1 cellular context compared by ENCODE assay signal in the genomic region with DNA sequence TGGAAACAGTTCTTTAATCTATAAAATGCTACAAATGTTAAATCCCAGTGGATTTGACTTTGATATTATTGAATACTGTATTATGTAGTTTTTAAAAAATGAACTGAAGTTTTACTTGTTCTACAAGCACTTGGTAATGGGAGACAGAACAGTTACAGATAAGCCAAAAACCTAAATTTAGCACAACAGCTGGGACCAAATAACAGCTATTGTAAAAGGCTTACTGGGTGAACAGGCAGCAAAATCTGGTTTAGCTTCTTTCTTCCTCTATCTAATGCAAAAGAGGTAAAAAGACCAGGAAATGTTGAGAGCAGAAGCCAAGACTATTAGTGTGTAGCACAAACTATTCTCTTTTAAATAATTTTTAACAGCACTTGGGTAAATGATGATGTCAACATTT.
TF ChIP-seq lines count a peak whose summit lies in the region.

No MANE protein-coding gene starts in this region.

TF ChIP-seq in GM12878, 131 proteins besides CTCF, POLR2A, EP300 and RAD21:
- TF ChIP-seq, protein P1, sequence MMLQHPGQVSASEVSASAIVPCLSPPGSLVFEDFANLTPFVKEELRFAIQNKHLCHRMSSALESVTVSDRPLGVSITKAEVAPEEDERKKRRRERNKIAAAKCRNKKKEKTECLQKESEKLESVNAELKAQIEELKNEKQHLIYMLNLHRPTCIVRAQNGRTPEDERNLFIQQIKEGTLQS (IDR thresholded peaks at IDR 0.05; ENCODE audit: borderline replicate concordance, extremely low read depth, low read depth, low read length): no peak
- TF ChIP-seq, protein P2, sequence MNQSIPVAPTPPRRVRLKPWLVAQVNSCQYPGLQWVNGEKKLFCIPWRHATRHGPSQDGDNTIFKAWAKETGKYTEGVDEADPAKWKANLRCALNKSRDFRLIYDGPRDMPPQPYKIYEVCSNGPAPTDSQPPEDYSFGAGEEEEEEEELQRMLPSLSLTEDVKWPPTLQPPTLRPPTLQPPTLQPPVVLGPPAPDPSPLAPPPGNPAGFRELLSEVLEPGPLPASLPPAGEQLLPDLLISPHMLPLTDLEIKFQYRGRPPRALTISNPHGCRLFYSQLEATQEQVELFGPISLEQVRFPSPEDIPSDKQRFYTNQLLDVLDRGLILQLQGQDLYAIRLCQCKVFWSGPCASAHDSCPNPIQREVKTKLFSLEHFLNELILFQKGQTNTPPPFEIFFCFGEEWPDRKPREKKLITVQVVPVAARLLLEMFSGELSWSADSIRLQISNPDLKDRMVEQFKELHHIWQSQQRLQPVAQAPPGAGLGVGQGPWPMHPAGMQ (IDR thresholded peaks at IDR 0.05; ENCODE audit: borderline replicate concordance): no peak
- 0 out of 2 replicates have a peak, but pooled peaks have one; percentile 16 for TF ChIP-seq MEF2A (IDR thresholded peaks at IDR 0.05; ENCODE audit: insufficient read depth, low read depth, low read length)
